ENCODE assay signal across 11 cellular contexts in genomic region chr7:97731736-97732370, GRCh38. TPM values are rescaled to one million over a fixed set of nuclear protein-coding genes. Genes with fewer than 3 reads are reported as not detected.
A peak's percentile ranks its signal among the peaks of the same experiment; 100 is the strongest.
DNase-seq lines count a peak whose midpoint lies in the region; ATAC-seq, FAIRE-seq and TF ChIP-seq lines count a peak whose summit lies in the region.
"Had no signal": no experiment of that assay in that cellular context is flagged by ENCODE, and none has a peak within 500 bp of the region (broad histone marks: within the 10 kb centered on the region; RNA-seq: fewer than 3 reads in every experiment).

A gene with protein sequence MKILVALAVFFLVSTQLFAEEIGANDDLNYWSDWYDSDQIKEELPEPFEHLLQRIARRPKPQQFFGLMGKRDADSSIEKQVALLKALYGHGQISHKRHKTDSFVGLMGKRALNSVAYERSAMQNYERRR (plus strand): TSS chr7:97732086. CDS start chr7:97732613, 527 bp downstream.

- no TSS peak for BruUV-seq in HepG2 (replicated peaks; lab: Mats Ljungman, UMichigan)

- H3K4me2 ChIP-seq in HepG2 (ENCODE audit: low read depth, low read length) = no peak within 1 kb of the TSS

- intact Hi-C loops in activated CD8-positive, alpha-beta T cell treated with anti-CD3 and anti-CD28 coated beads for 36 hours (cut with micrococcal nuclease) = no loop called here
- intact Hi-C loops in HepG2 (cut with micrococcal nuclease; ENCODE audit: unreplicated experiment) (no loop called here), prostate gland (cut with DNase I) (no loop called here)

- TF ChIP-seq RAD21 in HepG2 (CRISPR knock-in tag; IDR thresholded peaks at IDR 0.05) = no peak

- no peak within 1 kb of the TSS for H3K4me3 ChIP-seq in HepG2 (replicated peaks in 1 of 3; ENCODE audit: insufficient read depth in 1 of 3, low read depth in 2 of 3, low read length in 3 of 3)
- H3K4me3 ChIP-seq in stomach smooth muscle (ENCODE audit: low read length in 2 of 2) = peak within 1 kb of the TSS; percentile 54 to 64
- no peak within 1 kb of the TSS for H3K4me3 ChIP-seq in prostate gland

- H3K36me3 Mint-ChIP-seq in activated CD8-positive, alpha-beta T cell treated with anti-CD3 and anti-CD28 coated beads for 36 hours (ENCODE audit: low read depth) = peaks cover 4% of the 10 kb centered on the region
- peaks cover 7% of the 10 kb centered on the region for H3K36me3 Mint-ChIP-seq in activated CD8-positive, alpha-beta T cell treated with anti-CD3 and anti-CD28 coated beads, Interleukin-2, amount 10 ng/mL, durations not matched to agents 7 days and 5 days (ENCODE audit: low read depth)
- H3K36me3 Mint-ChIP-seq in HFFc6 (ENCODE audit: low read depth) = no peaks in the 10 kb centered on the region

- H2AFZ ChIP-seq in HepG2 (ENCODE audit: low read length) = no peak within 1 kb of the TSS

- H3K27me3 ChIP-seq in HepG2 (ENCODE audit: control insufficient read depth in 1 of 2, insufficient read depth in 2 of 2, low read length in 2 of 2) (peaks cover 0 to 31% of the 10 kb centered on the region in 2 experiments; a peak in 2 of 5 replicates), stomach smooth muscle (ENCODE audit: control insufficient read depth in 1 of 2, insufficient read depth in 2 of 2, low read length in 2 of 2) (peaks cover 19 to 44% of the 10 kb centered on the region in 2 donors), prostate gland (replicated peaks; ENCODE audit: insufficient read depth) (no peaks in the 10 kb centered on the region)

- H3K27ac ChIP-seq in caudate nucleus (ENCODE audit: low read depth, low read length) (peak within 1 kb of the TSS; percentile 36), HepG2 (ENCODE audit: extremely low read length, insufficient read depth, low read length) (no peak within 1 kb of the TSS), stomach smooth muscle (ENCODE audit: low read length) (no peak within 1 kb of the TSS), prostate gland (no peak within 1 kb of the TSS)
- H3K27ac ChIP-seq: epithelial cell of prostate had no signal

- TF ChIP-seq CTCF in activated CD8-positive, alpha-beta T cell treated with anti-CD3 and anti-CD28 coated beads for 36 hours (IDR thresholded peaks at IDR 0.05) = no peak
- TF ChIP-seq CTCF in HepG2 (CRISPR knock-in tag; IDR thresholded peaks at IDR 0.05) (no peak), GM20000 (IDR thresholded peaks at IDR 0.05; ENCODE audit: extremely low read depth, missing control alignments) (no peak), HFFc6 (IDR thresholded peaks at IDR 0.05) (no peak), prostate gland (IDR thresholded peaks at IDR 0.05) (no peak)

- H3K9me3 ChIP-seq in HepG2 (ENCODE audit: low read length) = no peaks in the 10 kb centered on the region
- no peaks in the 10 kb centered on the region for H3K9me3 ChIP-seq in stomach smooth muscle (ENCODE audit: control insufficient read depth in 2 of 2, low read length in 2 of 2)
- no peaks in the 10 kb centered on the region for H3K9me3 ChIP-seq in prostate gland
- H3K9me3 ChIP-seq: BE2C had no signal

- WGBS in HepG2 (ENCODE audit: low lambda C conversion rate) = 72% methylated on average over 33 of the region's 52 CpGs
- WGBS in prostate gland = 6% methylated on average over 52 of the region's 52 CpGs

- H3K36me3 ChIP-seq in HepG2 (replicated peaks in 1 of 2; ENCODE audit: control insufficient read depth in 1 of 2, insufficient read depth in 2 of 2, low read length in 2 of 2) (no peaks in the 10 kb centered on the region), stomach smooth muscle (ENCODE audit: control insufficient read depth in 2 of 2, insufficient read depth in 2 of 2, low read length in 2 of 2) (no peaks in the 10 kb centered on the region), prostate gland (no peaks in the 10 kb centered on the region)
- H3K36me3 ChIP-seq: BE2C had no signal

- H3K9ac ChIP-seq in HepG2 (ENCODE audit: insufficient read depth, low read depth, low read length) = no peak within 1 kb of the TSS
- H3K9ac ChIP-seq in stomach smooth muscle (ENCODE audit: low read length in 2 of 2) = no peak within 1 kb of the TSS

- no peak for TF ChIP-seq POLR2A in HepG2 (IDR thresholded peaks at IDR 0.05; ENCODE audit: insufficient read depth in 1 of 2, low read depth in 2 of 2, low read length in 2 of 2)
- TF ChIP-seq POLR2A in prostate gland (IDR thresholded peaks at IDR 0.05) = no peak

- H3K79me2 ChIP-seq in HepG2 (ENCODE audit: insufficient read depth, low read length) = no peaks in the 10 kb centered on the region

- DNase-seq in activated CD8-positive, alpha-beta T cell treated with anti-CD3 and anti-CD28 coated beads for 36 hours = peak; percentile 2
- no peak for DNase-seq in activated CD8-positive, alpha-beta T cell treated with anti-CD3 and anti-CD28 coated beads, Interleukin-2, amount 10 ng/mL, durations not matched to agents 7 days and 5 days
- peak in 24 of 61 donors; percentile 3 to 57 (median 22) for DNase-seq in caudate nucleus (lab: John Stamatoyannopoulos, UW)
- DNase-seq in HepG2 (ENCODE audit: low spot score) = no peak
- no peak for DNase-seq in GM20000 (ENCODE audit: low spot score)
- no peak for DNase-seq in HFFc6
- DNase-seq in prostate gland (ENCODE audit: low spot score) = no peak
- DNase-seq: activated CD4-positive, alpha-beta T cell treated with anti-CD3 and anti-CD28 coated beads for 1 hour; BE2C had no signal

- ATAC-seq in activated CD8-positive, alpha-beta T cell treated with anti-CD3 and anti-CD28 coated beads for 36 hours = no peak
- ATAC-seq in activated CD8-positive, alpha-beta T cell treated with anti-CD3 and anti-CD28 coated beads, Interleukin-2, amount 10 ng/mL, durations not matched to agents 7 days and 5 days = no peak
- ATAC-seq in HepG2 = no peak

- peaks cover 15% of the 10 kb centered on the region for H3K4me1 Mint-ChIP-seq in activated CD8-positive, alpha-beta T cell treated with anti-CD3 and anti-CD28 coated beads for 36 hours (ENCODE audit: low read depth)
- peaks cover 14% of the 10 kb centered on the region for H3K4me1 Mint-ChIP-seq in activated CD8-positive, alpha-beta T cell treated with anti-CD3 and anti-CD28 coated beads, Interleukin-2, amount 10 ng/mL, durations not matched to agents 7 days and 5 days (ENCODE audit: low read depth)
- no peaks in the 10 kb centered on the region for H3K4me1 Mint-ChIP-seq in HFFc6 (ENCODE audit: low read depth)

- no peaks in the 10 kb centered on the region for H4K20me1 ChIP-seq in HepG2 (ENCODE audit: insufficient read depth, low read length)

- CTCF ChIA-PET in activated CD8-positive, alpha-beta T cell treated with anti-CD3 and anti-CD28 coated beads for 36 hours (lab: Charles Lee) = no interaction called here
- CTCF ChIA-PET in activated CD8-positive, alpha-beta T cell treated with anti-CD3 and anti-CD28 coated beads, Interleukin-2, amount 10 ng/mL, durations not matched to agents 7 days and 5 days (lab: Charles Lee) = no interaction called here
- CTCF ChIA-PET in HepG2 (lab: Yijun Ruan, JAX; ENCODE audit: low intra/inter-chr PET ratio, low total read pairs) = no interaction called here

- H3K27me3 Mint-ChIP-seq in activated CD8-positive, alpha-beta T cell treated with anti-CD3 and anti-CD28 coated beads for 36 hours = peaks cover 56% of the 10 kb centered on the region
- H3K27me3 Mint-ChIP-seq in activated CD8-positive, alpha-beta T cell treated with anti-CD3 and anti-CD28 coated beads, Interleukin-2, amount 10 ng/mL, durations not matched to agents 7 days and 5 days (ENCODE audit: low read depth) = peaks cover 55% of the 10 kb centered on the region
- peaks cover 6% of the 10 kb centered on the region for H3K27me3 Mint-ChIP-seq in HFFc6 (ENCODE audit: insufficient read depth)

- no peak for TF ChIP-seq EP300 in HepG2 (IDR thresholded peaks at IDR 0.05; ENCODE audit: low read depth in 2 of 2, low read length in 2 of 2)
- no peak for TF ChIP-seq EP300 in HepG2 (CRISPR knock-in tag; IDR thresholded peaks at IDR 0.05; ENCODE audit: borderline replicate concordance)

- POLR2A ChIA-PET in activated CD8-positive, alpha-beta T cell treated with anti-CD3 and anti-CD28 coated beads for 36 hours (lab: Charles Lee) = no interaction called here
- POLR2A ChIA-PET in activated CD8-positive, alpha-beta T cell treated with anti-CD3 and anti-CD28 coated beads, Interleukin-2, amount 10 ng/mL, durations not matched to agents 7 days and 5 days (lab: Charles Lee) = no interaction called here
- POLR2A ChIA-PET in HepG2 (lab: Yijun Ruan, JAX) = no interaction called here

- H3K9me3 Mint-ChIP-seq in activated CD8-positive, alpha-beta T cell treated with anti-CD3 and anti-CD28 coated beads for 36 hours = peaks cover 7% of the 10 kb centered on the region
- H3K9me3 Mint-ChIP-seq in activated CD8-positive, alpha-beta T cell treated with anti-CD3 and anti-CD28 coated beads, Interleukin-2, amount 10 ng/mL, durations not matched to agents 7 days and 5 days (ENCODE audit: insufficient read depth) = peaks cover 3% of the 10 kb centered on the region
- H3K9me3 Mint-ChIP-seq in HFFc6 = peaks cover 11% of the 10 kb centered on the region

- no peak for FAIRE-seq in HepG2 (lab: Jason Lieb, UNC)

- peak within 1 kb of the TSS; percentile 32 for H3K4me3 Mint-ChIP-seq in activated CD8-positive, alpha-beta T cell treated with anti-CD3 and anti-CD28 coated beads for 36 hours
- no peak within 1 kb of the TSS for H3K4me3 Mint-ChIP-seq in activated CD8-positive, alpha-beta T cell treated with anti-CD3 and anti-CD28 coated beads, Interleukin-2, amount 10 ng/mL, durations not matched to agents 7 days and 5 days
- no peak within 1 kb of the TSS for H3K4me3 Mint-ChIP-seq in HFFc6

- in situ Hi-C loops in HepG2 (cut with HindIII; ENCODE audit: extremely low pct_ligation_motif_present, low pct_unique_long_range_greater_than_20kb) = no loop called here

- no peak within 1 kb of the TSS for H3K27ac Mint-ChIP-seq in activated CD8-positive, alpha-beta T cell treated with anti-CD3 and anti-CD28 coated beads for 36 hours
- H3K27ac Mint-ChIP-seq in activated CD8-positive, alpha-beta T cell treated with anti-CD3 and anti-CD28 coated beads, Interleukin-2, amount 10 ng/mL, durations not matched to agents 7 days and 5 days = no peak within 1 kb of the TSS
- H3K27ac Mint-ChIP-seq in HFFc6 = no peak within 1 kb of the TSS

- H3K4me1 ChIP-seq in HepG2 (ENCODE audit: insufficient read depth, low read length) (no peaks in the 10 kb centered on the region), stomach smooth muscle (ENCODE audit: control insufficient read depth, insufficient read depth, low read length) (peaks cover 8% of the 10 kb centered on the region), prostate gland (replicated peaks) (no peaks in the 10 kb centered on the region)
- H3K4me1 ChIP-seq: BE2C had no signal

RNA-seq across cellular contexts. Expression of the gene that starts here (rescaled TPM):
- not detected for total RNA-seq in activated CD8-positive, alpha-beta T cell treated with anti-CD3 and anti-CD28 coated beads for 36 hours
- not detected for total RNA-seq in activated CD8-positive, alpha-beta T cell treated with anti-CD3 and anti-CD28 coated beads, Interleukin-2, amount 10 ng/mL, durations not matched to agents 7 days and 5 days
- total RNA-seq in HepG2 (2016; rRNA removed; fragmentation: Illumina TruSeq; extraction: Trizol) (not detected in 2 replicates), prostate gland (under 1 TPM in 1 of 2 donors, not detected in 1; 0.50 TPM)
- total RNA-seq in HepG2 (2016; cell fraction: cytosol; rRNA removed; fragmentation: Illumina TruSeq; extraction: Trizol; ENCODE audit: low read depth) = not detected in 2 replicates
- total RNA-seq in HepG2 (2016; cell fraction: insoluble cytoplasmic fraction; rRNA removed; fragmentation: Illumina TruSeq; extraction: Trizol) = not detected in 2 replicates
- total RNA-seq in HepG2 (2016; cell fraction: membrane; rRNA removed; fragmentation: Illumina TruSeq; extraction: Trizol) = not detected in 2 replicates
- not detected in 2 replicates for total RNA-seq in HepG2 (2016; cell fraction: nucleus; rRNA removed; fragmentation: Illumina TruSeq; extraction: Trizol)
- not detected in 2 replicates for polyA plus RNA-seq in HepG2 (2011; rRNA removed)
- not detected in 2 replicates for polyA plus RNA-seq in HepG2 (2011; cell fraction: cytosol; rRNA removed)
- not detected in 2 replicates for polyA plus RNA-seq in HepG2 (2011; cell fraction: nucleus; rRNA removed)
- not detected in 2 replicates for polyA plus RNA-seq in HepG2 (2012)
- polyA plus RNA-seq in HepG2 (2016; cell fraction: cytosol; fragmentation: Illumina TruSeq; extraction: Trizol; ENCODE audit: low read depth) = not detected in 2 replicates
- polyA plus RNA-seq in HepG2 (2016; cell fraction: insoluble cytoplasmic fraction; fragmentation: Illumina TruSeq; extraction: Trizol; ENCODE audit: low read depth) = not detected in 2 replicates
- polyA plus RNA-seq in HepG2 (2016; cell fraction: membrane; fragmentation: Illumina TruSeq; extraction: Trizol; ENCODE audit: low read depth) = not detected in 2 replicates
- not detected in 2 replicates for polyA plus RNA-seq in HepG2 (2016; cell fraction: nucleus; fragmentation: Illumina TruSeq; extraction: Trizol; ENCODE audit: insufficient read depth, low read depth)
- polyA minus RNA-seq in HepG2 (2011; rRNA and poly(A)+ RNA removed; ENCODE audit: low replicate concordance) = not detected in 2 replicates
- polyA minus RNA-seq in HepG2 (2011; cell fraction: cytosol; rRNA and poly(A)+ RNA removed) = not detected in 2 replicates
- polyA minus RNA-seq in HepG2 (2011; cell fraction: nucleus; rRNA and poly(A)+ RNA removed) = not detected in 2 replicates
- total RNA-seq in HFFc6 (2021; fragmentation: NEBNext Ultra II Directional; extraction: Animal tissue kit (Norgen Biotek cat#: 25700)) = not detected

Comparison
In these comparisons a context has a peak if more than half of its experiments do, and no peak if none do; other contexts are left out.
1. Peak in DNase-seq in activated CD8-positive, alpha-beta T cell treated with anti-CD3 and anti-CD28 coated beads for 36 hours; RNA of the gene not detected or under 1 TPM.
2. H3K4me3 ChIP-seq: peak in stomach smooth muscle (2 of 2); none in HepG2 (0 of 3) and prostate gland (0 of 2).